16 cellular contexts compared by ENCODE assay signal in genomic region chr2:109132626-109133025, GRCh38. TPM values are rescaled to one million over a fixed set of nuclear protein-coding genes. Genes with fewer than 3 reads are reported as not detected.
DNase-seq lines count a peak whose midpoint lies in the region; ATAC-seq and TF ChIP-seq lines count a peak whose summit lies in the region.
"Had no signal": no experiment of that assay in that cellular context is flagged by ENCODE, and none has a peak within 500 bp of the region (broad histone marks: within the 10 kb centered on the region; RNA-seq: fewer than 3 reads in every experiment).

No MANE protein-coding gene starts in this region.

- H2BK15ac ChIP-seq in IMR-90 (ENCODE audit: low read depth, low read length): 0 out of 3 replicates have a peak overlapping the region, but pooled peaks have one; percentile 24

- in situ Hi-C loops in IMR-90 (cut with MboI; ENCODE audit: low sequenced_read_pairs): loop anchor here (10.0 to 25.0 kb wide), 2 partner anchors 82 to 205 kb away; no protein-coding TSS in a partner anchor

- TF ChIP-seq POLR2A in IMR-90 (IDR thresholded peaks at IDR 0.05; ENCODE audit: low read depth, low read length): no peak

- H3K27me3 ChIP-seq in IMR-90 (ENCODE audit: control insufficient read depth, insufficient read depth, low read length) (no peaks in the 10 kb centered on the region), PC-9 (ENCODE audit: insufficient read depth, low read depth) (no peaks in the 10 kb centered on the region)

- H3K79me2 ChIP-seq in PC-9 (ENCODE audit: low read depth): peaks cover 76% of the 10 kb centered on the region

- POLR2A ChIA-PET in IMR-90 (lab: Charles Lee; ENCODE audit: unreplicated experiment) (no interaction called here), PC-9 (lab: Charles Lee; ENCODE audit: unreplicated experiment) (no interaction called here)

- intact Hi-C loops in IMR-90 (cut with micrococcal nuclease) (no loop called here), PC-9 (cut with micrococcal nuclease; ENCODE audit: unreplicated experiment) (no loop called here)

- no peak overlapping the region for H2BK120ac ChIP-seq in IMR-90 (ENCODE audit: low read depth, low read length)

- H2AFZ ChIP-seq in IMR-90 (replicated peaks; ENCODE audit: low read length, poor library complexity) (no peak overlapping the region), PC-9 (no peak overlapping the region)

- dilution Hi-C loops in IMR-90 (cut with HindIII; ENCODE audit: low sequenced_read_pairs, unreplicated experiment): no loop called here

- no peak overlapping the region; the same call in 1 of the 2 replicates for H3K14ac ChIP-seq in IMR-90 (replicated peaks; ENCODE audit: low read depth, low read length)

- no peaks in the 10 kb centered on the region for H3K9me2 ChIP-seq in PC-9 (ENCODE audit: insufficient read depth)

- H3F3A ChIP-seq in PC-9 (ENCODE audit: insufficient read depth, low read depth): no peaks in the 10 kb centered on the region

- no peak overlapping the region for H3K4me2 ChIP-seq in IMR-90 (ENCODE audit: low read depth, low read length)
- peak overlapping the region; percentile 74 for H3K4me2 ChIP-seq in PC-9
- H3K4me2 ChIP-seq: A549 had no signal

- no peak for TF ChIP-seq RAD21 in IMR-90 (IDR thresholded peaks at IDR 0.05; ENCODE audit: low read length)

- H2AK9ac ChIP-seq in IMR-90 (replicated peaks; ENCODE audit: low read depth, low read length, poor library complexity): no peak overlapping the region

- no peak for DNase-seq in IMR-90
- no peak for DNase-seq in PC-9
- DNase-seq in fibroblast of villous mesenchyme (ENCODE audit: low read depth): peak; percentile 60
- DNase-seq in activated CD8-positive, alpha-beta memory T cell treated with anti-CD3 and anti-CD28 coated beads for 24 hours: no peak
- no peak for DNase-seq in AG08395 (ENCODE audit: low spot score)
- DNase-seq: AML-193; C1 segment of cervical spinal cord; Calu3; CD4-positive, alpha-beta T cell; DMS 273 treated with DMSO at 0.1 percent for 48 hours; GOT3 had no signal

- ATAC-seq in IMR-90 (ENCODE audit: low read depth): no peak
- ATAC-seq in HG02973 (IDR thresholded peaks at IDR 0.05; ENCODE audit: unreplicated experiment): no peak
- ATAC-seq in GM21360 (IDR thresholded peaks at IDR 0.05; ENCODE audit: unreplicated experiment): no peak
- ATAC-seq: A549, HepG2 had no signal

- H3K27ac ChIP-seq in IMR-90 (ENCODE audit: insufficient read depth, low read length) (no peak overlapping the region), PC-9 (no peak overlapping the region)
- H3K27ac ChIP-seq: A549 had no signal

- peak overlapping the region; percentile 15; the same call in 1 of the 2 replicates for H3K23ac ChIP-seq in IMR-90 (ENCODE audit: low read depth, low read length)

- no peak overlapping the region for H2AK5ac ChIP-seq in IMR-90 (ENCODE audit: low read depth, low read length)

- no peak overlapping the region for H4K5ac ChIP-seq in IMR-90 (ENCODE audit: low read depth, low read length)

- H3K18ac ChIP-seq in IMR-90 (ENCODE audit: low read depth, low read length): no peak overlapping the region

- H3K4me3 ChIP-seq in IMR-90 (ENCODE audit: insufficient read depth, low read depth, low read length) (no peak overlapping the region), PC-9 (no peak overlapping the region), fibroblast of villous mesenchyme (ENCODE audit: low read depth, low read length) (no peak overlapping the region)
- H3K4me3 ChIP-seq: A549, HAP-1 had no signal

- no peak overlapping the region for H3K9ac ChIP-seq in IMR-90 (ENCODE audit: low read depth, low read length)

- no peak overlapping the region for H3K4ac ChIP-seq in IMR-90 (ENCODE audit: low read depth, low read length)

- BruUV-seq in IMR-90 (replicated peaks; lab: Mats Ljungman, UMichigan) (no TSS peak), PC-9 (replicated peaks; lab: Mats Ljungman, UMichigan) (no TSS peak)

- H2BK20ac ChIP-seq in IMR-90 (ENCODE audit: low read depth, low read length): no peak overlapping the region

- H3K9me1 ChIP-seq in IMR-90 (ENCODE audit: insufficient read depth, low read length): peaks cover 22% of the 10 kb centered on the region

- H3K36me3 ChIP-seq in IMR-90 (ENCODE audit: control insufficient read depth, insufficient read depth, low read length): no peaks in the 10 kb centered on the region
- H3K36me3 ChIP-seq in PC-9 (ENCODE audit: low read depth): no peaks in the 10 kb centered on the region
- H3K36me3 ChIP-seq: HAP-1 had no signal

- H4K20me1 ChIP-seq in IMR-90 (ENCODE audit: insufficient read depth, low read length): peaks cover 76% of the 10 kb centered on the region
- peaks cover 44% of the 10 kb centered on the region for H4K20me1 ChIP-seq in PC-9 (ENCODE audit: insufficient read depth)

- H3K9me3 ChIP-seq in IMR-90 (ENCODE audit: control insufficient read depth, insufficient read depth, low read length): no peaks in the 10 kb centered on the region
- no peaks in the 10 kb centered on the region for H3K9me3 ChIP-seq in PC-9 (ENCODE audit: insufficient read depth, low read depth)
- H3K9me3 ChIP-seq: A549, HAP-1 had no signal

- no peak overlapping the region for H4K91ac ChIP-seq in IMR-90 (ENCODE audit: insufficient read depth, low read depth, low read length)

- TF ChIP-seq CTCF in IMR-90 (conservative IDR thresholded peaks at IDR 0.05; ENCODE audit: low read depth, low read length) (no peak), PC-9 (conservative IDR thresholded peaks at IDR 0.05) (no peak), fibroblast of villous mesenchyme (IDR thresholded peaks at IDR 0.05; ENCODE audit: insufficient read depth, low read depth, low read length) (no peak)

- peaks cover 17 to 73% of the 10 kb centered on the region in 2 experiments; a peak in 3 of 4 replicates for H3K79me1 ChIP-seq in IMR-90 (ENCODE audit: low read depth in 1 of 2, low read length in 2 of 2)

- H4K8ac ChIP-seq in IMR-90 (ENCODE audit: low read depth in 2 of 2, low read length in 2 of 2): no peak overlapping the region

- CTCF ChIA-PET in IMR-90 (lab: Yijun Ruan, JAX): interaction anchor here (1.6 kb wide), 1 partner anchor 377 kb away, joined by 5 read pairs; no protein-coding TSS in a partner anchor
- CTCF ChIA-PET in PC-9 (lab: Charles Lee): no interaction called here

- H3K56ac ChIP-seq in IMR-90 (ENCODE audit: extremely low read depth, insufficient read depth, low read length): no peak overlapping the region

- H3K4me1 ChIP-seq in IMR-90 (ENCODE audit: control insufficient read depth, insufficient read depth, low read length): peaks cover 10% of the 10 kb centered on the region
- peaks cover 27% of the 10 kb centered on the region for H3K4me1 ChIP-seq in PC-9 (replicated peaks; ENCODE audit: insufficient read depth)
- H3K4me1 ChIP-seq: A549, HAP-1 had no signal

- H2BK5ac ChIP-seq in IMR-90 (ENCODE audit: low read depth, low read length, poor library complexity, severe bottlenecking): no peak overlapping the region

TF ChIP-seq in IMR-90, 13 proteins besides CTCF, POLR2A, EP300 and RAD21:
- no peak for TF ChIP-seq RFX5 (IDR thresholded peaks at IDR 0.05; ENCODE audit: low read depth, low read length)
- TF ChIP-seq MXI1 (IDR thresholded peaks at IDR 0.05; ENCODE audit: borderline replicate concordance, low read depth, low read length): no peak
- TF ChIP-seq MAZ (IDR thresholded peaks at IDR 0.05; ENCODE audit: borderline replicate concordance, low read depth, low read length): no peak
- TF ChIP-seq RCOR1 (IDR thresholded peaks at IDR 0.05; ENCODE audit: insufficient replicate concordance, low read length): no peak
- no peak for TF ChIP-seq SMC3 (IDR thresholded peaks at IDR 0.05; ENCODE audit: low read depth, low read length)
- TF ChIP-seq CHD1 (IDR thresholded peaks at IDR 0.05; ENCODE audit: low read depth, low read length): no peak
- TF ChIP-seq USF2 (IDR thresholded peaks at IDR 0.05; ENCODE audit: low read depth, low read length): no peak

RNA-seq across cellular contexts. Expression of gene SH3RF3, which starts 3.6 kb away (rescaled TPM):
- total RNA-seq in IMR-90 (2012; rRNA removed) (3.4 and 3.9 TPM in 2 replicates), PC-9 (2021) (4.9 and 6.1 TPM in 2 replicates), fibroblast of villous mesenchyme (11.9 and 13.4 TPM in 2 replicates)
- polyA plus RNA-seq in IMR-90 (2012; rRNA removed): 5.3 and 5.7 TPM in 2 replicates
- polyA plus RNA-seq in IMR-90 (2012; cell fraction: cytosol; rRNA removed): 2.9 and 5.9 TPM in 2 replicates
- 10.7 and 11.0 TPM in 2 replicates for polyA plus RNA-seq in IMR-90 (2012; cell fraction: nucleus; rRNA removed; ENCODE audit: low replicate concordance)
- polyA plus RNA-seq: HepG2 had no signal
